Comparison of ENCODE assay signal across 1 cellular context in genomic region chr2:113886479-113887383, GRCh38.
TF ChIP-seq lines count a peak whose summit lies in the region.

No MANE protein-coding gene starts in this region.

TF ChIP-seq in GM12878, 131 proteins besides CTCF, POLR2A, EP300 and RAD21 (continued from another document and continues in another):
- peak; percentile 90 for TF ChIP-seq SKIL (IDR thresholded peaks at IDR 0.05; ENCODE audit: low read depth, poor library complexity, severe bottlenecking)
- no peak for TF ChIP-seq MYC (IDR thresholded peaks at IDR 0.05; ENCODE audit: insufficient read depth, insufficient read length, insufficient replicate concordance, low read length, severe bottlenecking)
- TF ChIP-seq PAX5 (IDR thresholded peaks at IDR 0.05; ENCODE audit: borderline replicate concordance, low read depth, low read length): peak; percentile 95
- no peak for TF ChIP-seq MYB (IDR thresholded peaks at IDR 0.05; ENCODE audit: borderline replicate concordance, low read depth, low read length)
- no peak for TF ChIP-seq RAD51 (IDR thresholded peaks at IDR 0.05)
- TF ChIP-seq E2F8 (IDR thresholded peaks at IDR 0.05; ENCODE audit: low read depth, partially characterized antibody): no peak
- TF ChIP-seq, protein P1, sequence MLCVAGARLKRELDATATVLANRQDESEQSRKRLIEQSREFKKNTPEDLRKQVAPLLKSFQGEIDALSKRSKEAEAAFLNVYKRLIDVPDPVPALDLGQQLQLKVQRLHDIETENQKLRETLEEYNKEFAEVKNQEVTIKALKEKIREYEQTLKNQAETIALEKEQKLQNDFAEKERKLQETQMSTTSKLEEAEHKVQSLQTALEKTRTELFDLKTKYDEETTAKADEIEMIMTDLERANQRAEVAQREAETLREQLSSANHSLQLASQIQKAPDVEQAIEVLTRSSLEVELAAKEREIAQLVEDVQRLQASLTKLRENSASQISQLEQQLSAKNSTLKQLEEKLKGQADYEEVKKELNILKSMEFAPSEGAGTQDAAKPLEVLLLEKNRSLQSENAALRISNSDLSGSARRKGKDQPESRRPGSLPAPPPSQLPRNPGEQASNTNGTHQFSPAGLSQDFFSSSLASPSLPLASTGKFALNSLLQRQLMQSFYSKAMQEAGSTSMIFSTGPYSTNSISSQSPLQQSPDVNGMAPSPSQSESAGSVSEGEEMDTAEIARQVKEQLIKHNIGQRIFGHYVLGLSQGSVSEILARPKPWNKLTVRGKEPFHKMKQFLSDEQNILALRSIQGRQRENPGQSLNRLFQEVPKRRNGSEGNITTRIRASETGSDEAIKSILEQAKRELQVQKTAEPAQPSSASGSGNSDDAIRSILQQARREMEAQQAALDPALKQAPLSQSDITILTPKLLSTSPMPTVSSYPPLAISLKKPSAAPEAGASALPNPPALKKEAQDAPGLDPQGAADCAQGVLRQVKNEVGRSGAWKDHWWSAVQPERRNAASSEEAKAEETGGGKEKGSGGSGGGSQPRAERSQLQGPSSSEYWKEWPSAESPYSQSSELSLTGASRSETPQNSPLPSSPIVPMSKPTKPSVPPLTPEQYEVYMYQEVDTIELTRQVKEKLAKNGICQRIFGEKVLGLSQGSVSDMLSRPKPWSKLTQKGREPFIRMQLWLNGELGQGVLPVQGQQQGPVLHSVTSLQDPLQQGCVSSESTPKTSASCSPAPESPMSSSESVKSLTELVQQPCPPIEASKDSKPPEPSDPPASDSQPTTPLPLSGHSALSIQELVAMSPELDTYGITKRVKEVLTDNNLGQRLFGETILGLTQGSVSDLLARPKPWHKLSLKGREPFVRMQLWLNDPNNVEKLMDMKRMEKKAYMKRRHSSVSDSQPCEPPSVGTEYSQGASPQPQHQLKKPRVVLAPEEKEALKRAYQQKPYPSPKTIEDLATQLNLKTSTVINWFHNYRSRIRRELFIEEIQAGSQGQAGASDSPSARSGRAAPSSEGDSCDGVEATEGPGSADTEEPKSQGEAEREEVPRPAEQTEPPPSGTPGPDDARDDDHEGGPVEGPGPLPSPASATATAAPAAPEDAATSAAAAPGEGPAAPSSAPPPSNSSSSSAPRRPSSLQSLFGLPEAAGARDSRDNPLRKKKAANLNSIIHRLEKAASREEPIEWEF (IDR thresholded peaks at IDR 0.05; ENCODE audit: insufficient replicate concordance, low read depth, low read length): no peak
- no peak for TF ChIP-seq RFX5 (IDR thresholded peaks at IDR 0.05; ENCODE audit: low read depth, low read length)
- TF ChIP-seq EED (IDR thresholded peaks at IDR 0.05; ENCODE audit: low read depth): peak; percentile 95
- peak; percentile 36; the same call in 1 of the 2 replicates for TF ChIP-seq BMI1 (IDR thresholded peaks at IDR 0.05; ENCODE audit: borderline replicate concordance)
- TF ChIP-seq YY1 (IDR thresholded peaks at IDR 0.05; ENCODE audit: low read depth, low read length): peak; percentile 73
- TF ChIP-seq RELB (IDR thresholded peaks at IDR 0.05; ENCODE audit: low read depth): peak; percentile 94
- no peak for TF ChIP-seq SMC3 (IDR thresholded peaks at IDR 0.05; ENCODE audit: borderline replicate concordance, low read length)
- TF ChIP-seq CBX3 (IDR thresholded peaks at IDR 0.05; ENCODE audit: borderline replicate concordance, low read depth): no peak
- peak; percentile 91 for TF ChIP-seq NFIC (IDR thresholded peaks at IDR 0.05; ENCODE audit: low read depth, low read length)
- TF ChIP-seq CBX5 (IDR thresholded peaks at IDR 0.05; ENCODE audit: low read depth): peak; percentile 74; the same call in 1 of the 2 replicates
- TF ChIP-seq CHD2 (IDR thresholded peaks at IDR 0.05; ENCODE audit: borderline replicate concordance, low read depth, low read length): peak; percentile 79
- TF ChIP-seq RELA (IDR thresholded peaks at IDR 0.05; ENCODE audit: borderline replicate concordance, partially characterized antibody): no peak
- TF ChIP-seq ELK1 (IDR thresholded peaks at IDR 0.05; ENCODE audit: low read depth, low read length): no peak
- peak; percentile 98 for TF ChIP-seq RUNX3 (IDR thresholded peaks at IDR 0.05; ENCODE audit: low read length)
- TF ChIP-seq STAT3 (IDR thresholded peaks at IDR 0.05; ENCODE audit: low read depth, low read length): no peak
- TF ChIP-seq EGR1 (IDR thresholded peaks at IDR 0.05; ENCODE audit: borderline replicate concordance in 1 of 2, low read depth in 2 of 2, low read length in 2 of 2): peak in 1 of 2 experiments; percentile 95; a peak in 2 of 3 replicates
- TF ChIP-seq, protein P2, sequence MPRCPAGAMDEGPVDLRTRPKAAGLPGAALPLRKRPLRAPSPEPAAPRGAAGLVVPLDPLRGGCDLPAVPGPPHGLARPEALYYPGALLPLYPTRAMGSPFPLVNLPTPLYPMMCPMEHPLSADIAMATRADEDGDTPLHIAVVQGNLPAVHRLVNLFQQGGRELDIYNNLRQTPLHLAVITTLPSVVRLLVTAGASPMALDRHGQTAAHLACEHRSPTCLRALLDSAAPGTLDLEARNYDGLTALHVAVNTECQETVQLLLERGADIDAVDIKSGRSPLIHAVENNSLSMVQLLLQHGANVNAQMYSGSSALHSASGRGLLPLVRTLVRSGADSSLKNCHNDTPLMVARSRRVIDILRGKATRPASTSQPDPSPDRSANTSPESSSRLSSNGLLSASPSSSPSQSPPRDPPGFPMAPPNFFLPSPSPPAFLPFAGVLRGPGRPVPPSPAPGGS (IDR thresholded peaks at IDR 0.05; ENCODE audit: borderline replicate concordance, insufficient read depth, low read depth, low read length, poor library complexity, severe bottlenecking): peak; percentile 90
- peak; percentile 66; the same call in 1 of the 2 replicates for TF ChIP-seq CREB1 (IDR thresholded peaks at IDR 0.05; ENCODE audit: low read depth)
- TF ChIP-seq ZNF274 (IDR thresholded peaks at IDR 0.05; ENCODE audit: insufficient read depth, insufficient read length): no peak
- TF ChIP-seq, protein P3, sequence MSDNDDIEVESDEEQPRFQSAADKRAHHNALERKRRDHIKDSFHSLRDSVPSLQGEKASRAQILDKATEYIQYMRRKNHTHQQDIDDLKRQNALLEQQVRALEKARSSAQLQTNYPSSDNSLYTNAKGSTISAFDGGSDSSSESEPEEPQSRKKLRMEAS (IDR thresholded peaks at IDR 0.05; ENCODE audit: low read depth, low read length): peak; percentile 26; the same call in 1 of the 2 replicates
- no peak for TF ChIP-seq SUZ12 (IDR thresholded peaks at IDR 0.05; ENCODE audit: unreplicated experiment)
- TF ChIP-seq, protein P4, sequence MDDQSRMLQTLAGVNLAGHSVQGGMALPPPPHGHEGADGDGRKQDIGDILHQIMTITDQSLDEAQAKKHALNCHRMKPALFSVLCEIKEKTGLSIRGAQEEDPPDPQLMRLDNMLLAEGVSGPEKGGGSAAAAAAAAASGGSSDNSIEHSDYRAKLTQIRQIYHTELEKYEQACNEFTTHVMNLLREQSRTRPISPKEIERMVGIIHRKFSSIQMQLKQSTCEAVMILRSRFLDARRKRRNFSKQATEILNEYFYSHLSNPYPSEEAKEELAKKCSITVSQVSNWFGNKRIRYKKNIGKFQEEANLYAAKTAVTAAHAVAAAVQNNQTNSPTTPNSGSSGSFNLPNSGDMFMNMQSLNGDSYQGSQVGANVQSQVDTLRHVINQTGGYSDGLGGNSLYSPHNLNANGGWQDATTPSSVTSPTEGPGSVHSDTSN (IDR thresholded peaks at IDR 0.05; ENCODE audit: insufficient replicate concordance, low read depth, low read length): peak; percentile 41
- TF ChIP-seq FOXK2 (IDR thresholded peaks at IDR 0.05): no peak
- TF ChIP-seq, protein P5, sequence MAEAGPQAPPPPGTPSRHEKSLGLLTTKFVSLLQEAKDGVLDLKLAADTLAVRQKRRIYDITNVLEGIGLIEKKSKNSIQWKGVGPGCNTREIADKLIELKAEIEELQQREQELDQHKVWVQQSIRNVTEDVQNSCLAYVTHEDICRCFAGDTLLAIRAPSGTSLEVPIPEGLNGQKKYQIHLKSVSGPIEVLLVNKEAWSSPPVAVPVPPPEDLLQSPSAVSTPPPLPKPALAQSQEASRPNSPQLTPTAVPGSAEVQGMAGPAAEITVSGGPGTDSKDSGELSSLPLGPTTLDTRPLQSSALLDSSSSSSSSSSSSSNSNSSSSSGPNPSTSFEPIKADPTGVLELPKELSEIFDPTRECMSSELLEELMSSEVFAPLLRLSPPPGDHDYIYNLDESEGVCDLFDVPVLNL (IDR thresholded peaks at IDR 0.05; ENCODE audit: low read depth, low read length): no peak
- peak; percentile 85 for TF ChIP-seq ATF7 (IDR thresholded peaks at IDR 0.05; ENCODE audit: low read depth)
- peak; percentile 90 for TF ChIP-seq JUNB (IDR thresholded peaks at IDR 0.05)
- no peak for TF ChIP-seq CHD4 (IDR thresholded peaks at IDR 0.05)
- TF ChIP-seq, protein P6, sequence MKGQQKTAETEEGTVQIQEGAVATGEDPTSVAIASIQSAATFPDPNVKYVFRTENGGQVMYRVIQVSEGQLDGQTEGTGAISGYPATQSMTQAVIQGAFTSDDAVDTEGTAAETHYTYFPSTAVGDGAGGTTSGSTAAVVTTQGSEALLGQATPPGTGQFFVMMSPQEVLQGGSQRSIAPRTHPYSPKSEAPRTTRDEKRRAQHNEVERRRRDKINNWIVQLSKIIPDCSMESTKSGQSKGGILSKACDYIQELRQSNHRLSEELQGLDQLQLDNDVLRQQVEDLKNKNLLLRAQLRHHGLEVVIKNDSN (IDR thresholded peaks at IDR 0.05; ENCODE audit: borderline replicate concordance, extremely low read length, insufficient read depth, low read depth, low read length): peak; percentile 49
- TF ChIP-seq IKZF1 (conservative IDR thresholded peaks at IDR 0.05): peak; percentile 96
- TF ChIP-seq ASH2L (IDR thresholded peaks at IDR 0.05; ENCODE audit: borderline replicate concordance, low read depth): peak; percentile 98
- peak; percentile 88 for TF ChIP-seq MTA2 (IDR thresholded peaks at IDR 0.05; ENCODE audit: low read depth)
